7 cellular contexts compared by ENCODE assay signal in genomic region chrX:15335135-15336022, GRCh38. TPM values are rescaled to one million over a fixed set of nuclear protein-coding genes. Genes with fewer than 3 reads are reported as not detected.
A peak's percentile ranks its signal among the peaks of the same experiment; 100 is the strongest.
DNase-seq lines count a peak whose midpoint lies in the region; ATAC-seq and TF ChIP-seq lines count a peak whose summit lies in the region.

Gene PIGA (minus strand): TSS chrX:15335523. CDS start chrX:15331930, 3,593 bp downstream.

- 48% methylated on average over 68 of the region's 72 CpGs for WGBS in hepatocyte (ENCODE audit: low lambda C conversion rate, missing lambda C conversion rate)

- H3K79me2 ChIP-seq in hepatocyte, result peaks cover 7% of the 10 kb centered on the region

- H3K4me1 ChIP-seq in hepatocyte (ENCODE audit: insufficient read depth), result no peaks in the 10 kb centered on the region

- in situ Hi-C loops in astrocyte of the cerebellum (cut with HindIII; ENCODE audit: low sequenced_read_pairs), result no loop called here

- peak within 1 kb of the TSS; percentile 76 for H3K4me3 ChIP-seq in astrocyte of the cerebellum (ENCODE audit: low read depth, low read length)
- peak within 1 kb of the TSS; percentile 27 for H3K4me3 ChIP-seq in hepatocyte

- TF ChIP-seq CTCF in astrocyte of the cerebellum (IDR thresholded peaks at IDR 0.05; ENCODE audit: low read depth, low read length, missing control alignments) (no peak), hepatocyte (IDR thresholded peaks at IDR 0.05; ENCODE audit: poor library complexity) (peak; percentile 3)

- no peaks in the 10 kb centered on the region for H4K20me1 ChIP-seq in hepatocyte (ENCODE audit: insufficient read depth, poor library complexity, severe bottlenecking)

- no peaks in the 10 kb centered on the region for H3K27me3 ChIP-seq in hepatocyte

- H3K4me2 ChIP-seq in hepatocyte, result peak within 1 kb of the TSS; percentile 78

- no peaks in the 10 kb centered on the region for H3K9me2 ChIP-seq in hepatocyte (replicated peaks; ENCODE audit: insufficient read depth)

- no peaks in the 10 kb centered on the region for H3K9me3 ChIP-seq in hepatocyte (ENCODE audit: low read depth)

- peak within 1 kb of the TSS; percentile 14 for H2AFZ ChIP-seq in hepatocyte

- ATAC-seq in GM18505 (IDR thresholded peaks at IDR 0.05; ENCODE audit: unreplicated experiment) (peak; percentile 99), HG02973 (IDR thresholded peaks at IDR 0.05; ENCODE audit: unreplicated experiment) (peak; percentile 99)

- peak within 1 kb of the TSS; percentile 88 for H3K27ac ChIP-seq in hepatocyte

- DNase-seq in NCI-H2029 (lab: John Stamatoyannopoulos, UW) (peak; percentile 87), T-helper 22 cell (ENCODE audit: low read depth) (peak; percentile 88), astrocyte of the cerebellum (ENCODE audit: low read depth) (peak; percentile 90), hepatocyte (ENCODE audit: low spot score) (peak; percentile 96), renal cortical epithelial cell (ENCODE audit: low read depth) (peak; percentile 91)

- H3K36me3 ChIP-seq in hepatocyte (replicated peaks; ENCODE audit: insufficient read depth, low read depth), result no peaks in the 10 kb centered on the region

- TF ChIP-seq POLR2A in GM18505 (IDR thresholded peaks at IDR 0.05; ENCODE audit: borderline replicate concordance, extremely low read depth, insufficient read depth, insufficient read length), result peak; percentile 62

RNA-seq across cellular contexts. Expression of gene PIGA, which starts in this region (rescaled TPM):
- total RNA-seq in hepatocyte (13.6 and 23.0 TPM in 2 replicates), renal cortical epithelial cell (13.4 and 20.1 TPM in 2 replicates)
- 6.9 and 9.1 TPM in 2 replicates for polyA plus RNA-seq in hepatocyte

Comparison
In these comparisons a context has a peak if more than half of its experiments do, and no peak if none do; other contexts are left out.
1. Peak in every context shown above with its lines: DNase-seq, ATAC-seq, H3K4me3 ChIP-seq and H3K27ac ChIP-seq.